ENCODE assay signal across 1 cellular context in genomic region chr10:17074548-17074860, GRCh38.
TF ChIP-seq lines count a peak whose summit lies in the region.

No MANE protein-coding gene starts in this region.

TF ChIP-seq in IMR-90, 13 proteins besides CTCF, POLR2A, EP300 and RAD21 (continued from another document):
- no peak for TF ChIP-seq USF2 (IDR thresholded peaks at IDR 0.05; ENCODE audit: low read depth, low read length)
- no peak for TF ChIP-seq MXI1 (IDR thresholded peaks at IDR 0.05; ENCODE audit: borderline replicate concordance, low read depth, low read length)
- TF ChIP-seq CHD1 (IDR thresholded peaks at IDR 0.05; ENCODE audit: low read depth, low read length): no peak
